ENCODE assay signal across 1 cellular context in the genomic region with DNA sequence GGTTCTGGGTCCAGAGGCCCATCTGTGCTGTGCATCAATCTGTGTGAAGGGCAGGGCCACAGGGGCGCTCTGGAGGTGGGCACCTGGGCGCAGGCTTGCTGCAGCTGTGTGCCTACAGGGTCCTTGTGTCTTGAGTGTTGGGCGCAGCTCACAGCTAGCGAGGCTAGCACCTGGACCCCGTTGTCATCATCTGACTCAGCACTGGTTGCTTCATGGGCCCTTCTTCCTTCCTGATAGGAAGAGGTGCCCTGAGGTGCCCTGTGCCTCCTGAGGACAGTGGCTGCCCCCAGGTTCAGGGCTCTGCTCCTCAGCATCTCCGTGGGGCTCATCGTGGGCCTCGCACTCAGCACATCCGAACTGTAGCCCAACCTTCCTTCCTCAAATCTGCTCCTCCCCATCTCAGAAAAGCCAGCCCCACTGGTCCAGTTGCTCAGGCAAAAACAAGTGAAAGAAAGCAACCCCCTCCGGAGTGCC.
TF ChIP-seq lines count a peak whose summit lies in the region.

No MANE protein-coding gene starts in this region.

TF ChIP-seq in K562, 482 proteins besides CTCF, POLR2A, EP300 and RAD21:
- no peak for TF ChIP-seq ZBTB1 (CRISPR knock-in tag; IDR thresholded peaks at IDR 0.05; ENCODE audit: borderline replicate concordance, low read depth)
- no peak for TF ChIP-seq HDGF (IDR thresholded peaks at IDR 0.05)
